ENCODE assay signal across 10 cellular contexts in the genomic region with DNA sequence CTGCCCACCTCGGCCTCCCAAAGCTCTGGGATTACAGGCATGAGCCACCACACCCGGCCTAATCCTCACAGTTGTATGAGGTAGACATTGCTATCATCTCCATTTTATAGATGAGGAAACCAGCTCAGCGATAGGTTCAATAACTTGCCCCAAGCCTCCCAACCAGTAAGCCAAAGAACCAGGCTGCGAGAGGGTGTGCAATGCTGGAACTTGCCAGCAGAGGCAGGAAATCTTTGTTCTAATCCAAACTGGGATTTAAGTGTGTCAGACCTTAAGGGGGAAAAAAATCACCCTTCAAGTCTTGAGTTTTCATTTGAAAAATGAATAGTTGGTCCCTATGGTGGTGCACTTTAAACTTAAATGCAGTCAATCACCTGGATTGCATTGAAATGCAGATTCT. TPM values are rescaled to one million over a fixed set of nuclear protein-coding genes. Genes with fewer than 3 reads are reported as not detected.
DNase-seq lines count a peak whose midpoint lies in the region; ATAC-seq and TF ChIP-seq lines count a peak whose summit lies in the region.
"Had no signal": no experiment of that assay in that cellular context is flagged by ENCODE, and none has a peak within 500 bp of the region (broad histone marks: within the 10 kb centered on the region; RNA-seq: fewer than 3 reads in every experiment).

No MANE protein-coding gene starts in this region.

- H3K27ac ChIP-seq in PC-9 = no peak overlapping the region
- H3K27ac ChIP-seq in fibroblast of lung (ENCODE audit: insufficient read depth, low read length) = no peak overlapping the region
- H3K27ac ChIP-seq: C4-2B had no signal

- TF ChIP-seq CTCF in PC-9 (conservative IDR thresholded peaks at IDR 0.05) = peak; percentile 40; the same call in 1 of the 2 replicates
- peak; percentile 67 to 80 for TF ChIP-seq CTCF in fibroblast of lung (conservative IDR thresholded peaks at IDR 0.05 in 1 of 2, IDR thresholded peaks at IDR 0.05 in 1 of 2; ENCODE audit: low read depth in 1 of 2, low read length in 2 of 2)

- H3K9me3 ChIP-seq in PC-9 (ENCODE audit: insufficient read depth, low read depth) (no peaks in the 10 kb centered on the region), fibroblast of lung (ENCODE audit: control insufficient read depth, insufficient read depth, low read depth, low read length) (no peaks in the 10 kb centered on the region)

- H2AFZ ChIP-seq in PC-9 (no peak overlapping the region), fibroblast of lung (ENCODE audit: low read length) (no peak overlapping the region)

- no peaks in the 10 kb centered on the region for H3K79me2 ChIP-seq in PC-9 (ENCODE audit: low read depth)
- no peaks in the 10 kb centered on the region for H3K79me2 ChIP-seq in fibroblast of lung (ENCODE audit: control insufficient read depth, insufficient read depth, low read length)

- H3K9me2 ChIP-seq in PC-9 (ENCODE audit: insufficient read depth) = no peaks in the 10 kb centered on the region

- DNase-seq in NCI-H2196 (lab: John Stamatoyannopoulos, UW; ENCODE audit: unreplicated experiment) (peak; percentile 9), NCI-H2196 treated with DMSO at 0.1 percent for 48 hours (lab: John Stamatoyannopoulos, UW; ENCODE audit: unreplicated experiment) (no peak), PC-9 (no peak), fibroblast of lung (ENCODE audit: low read depth in 2 of 2) (peak; percentile 13 to 60), renal cortical epithelial cell (ENCODE audit: low read depth) (peak; percentile 66), midbrain (lab: John Stamatoyannopoulos, UW) (no peak), cerebellar cortex (ENCODE audit: low spot score) (no peak)
- DNase-seq: naive B cell had no signal

- intact Hi-C loops in PC-9 (cut with micrococcal nuclease; ENCODE audit: unreplicated experiment) = loop anchor here (2.0 to 5.0 kb wide), 3 partner anchors 97 to 629 kb away; a partner anchor contains a TSS

- BruUV-seq in PC-9 (replicated peaks; lab: Mats Ljungman, UMichigan) = no TSS peak

- H3K27me3 ChIP-seq in PC-9 (ENCODE audit: insufficient read depth, low read depth) (no peaks in the 10 kb centered on the region), fibroblast of lung (ENCODE audit: control insufficient read depth, insufficient read depth, low read length) (no peaks in the 10 kb centered on the region)

- H3K4me3 ChIP-seq in PC-9 (no peak overlapping the region), fibroblast of lung (replicated peaks in 1 of 4; ENCODE audit: control extremely low read depth in 1 of 4, insufficient read depth in 1 of 4, low read depth in 3 of 4, low read length in 4 of 4) (no peak overlapping the region)

- H3K36me3 ChIP-seq in PC-9 (ENCODE audit: low read depth) = no peaks in the 10 kb centered on the region
- H3K36me3 ChIP-seq in fibroblast of lung (ENCODE audit: control insufficient read depth, insufficient read depth, low read length) = no peaks in the 10 kb centered on the region

- POLR2A ChIA-PET in PC-9 (lab: Charles Lee; ENCODE audit: unreplicated experiment) = no interaction called here

- no peaks in the 10 kb centered on the region for H3F3A ChIP-seq in PC-9 (ENCODE audit: insufficient read depth, low read depth)

- no peak overlapping the region for H3K4me2 ChIP-seq in PC-9
- no peak overlapping the region for H3K4me2 ChIP-seq in fibroblast of lung (ENCODE audit: extremely low read depth, insufficient read depth, low read length)

- H4K20me1 ChIP-seq in PC-9 (ENCODE audit: insufficient read depth) (no peaks in the 10 kb centered on the region), fibroblast of lung (ENCODE audit: control insufficient read depth, extremely low read depth, insufficient read depth, low read length) (no peaks in the 10 kb centered on the region)

- no peaks in the 10 kb centered on the region for H3K4me1 ChIP-seq in PC-9 (replicated peaks; ENCODE audit: insufficient read depth)
- H3K4me1 ChIP-seq in fibroblast of lung (ENCODE audit: control insufficient read depth, extremely low read depth, insufficient read depth, low read length) = no peaks in the 10 kb centered on the region

- CTCF ChIA-PET in PC-9 (lab: Charles Lee) = interaction anchor here (0.5 to 0.6 kb wide), 3 partner anchors 91 to 846 kb away, joined by 3 read pairs; no protein-coding TSS in a partner anchor

- ATAC-seq in HG02759 (IDR thresholded peaks at IDR 0.05; ENCODE audit: unreplicated experiment) = no peak

- no peak overlapping the region for H3K9ac ChIP-seq in fibroblast of lung (ENCODE audit: insufficient read depth, low read length)

RNA-seq across cellular contexts. Expression of a gene that starts 20.1 kb away (rescaled TPM):
- total RNA-seq in PC-9 (2021) = 13.3 and 15.2 TPM in 2 replicates
- total RNA-seq in fibroblast of lung = 12.6 and 12.7 TPM in 2 replicates
- polyA plus RNA-seq in fibroblast of lung = 10.7 and 11.1 TPM in 2 replicates
- polyA plus RNA-seq in fibroblast of lung (2012) = 8.2 and 9.6 TPM in 2 replicates
- polyA minus RNA-seq in fibroblast of lung (ENCODE audit: low replicate concordance) = 2.3 and 3.7 TPM in 2 replicates
- 25.2 and 27.1 TPM in 2 replicates for total RNA-seq in renal cortical epithelial cell

Comparison
In these comparisons a context has a peak if more than half of its experiments do, and no peak if none do; other contexts are left out.
1. DNase-seq: peak in NCI-H2196 (single experiment), fibroblast of lung (2 of 2) and renal cortical epithelial cell (single experiment); none in NCI-H2196 treated with DMSO at 0.1 percent for 48 hours (single experiment), PC-9 (0 of 2), midbrain (single experiment) and cerebellar cortex (single experiment).